ENCODE assay signal across 8 cellular contexts in the genomic region with DNA sequence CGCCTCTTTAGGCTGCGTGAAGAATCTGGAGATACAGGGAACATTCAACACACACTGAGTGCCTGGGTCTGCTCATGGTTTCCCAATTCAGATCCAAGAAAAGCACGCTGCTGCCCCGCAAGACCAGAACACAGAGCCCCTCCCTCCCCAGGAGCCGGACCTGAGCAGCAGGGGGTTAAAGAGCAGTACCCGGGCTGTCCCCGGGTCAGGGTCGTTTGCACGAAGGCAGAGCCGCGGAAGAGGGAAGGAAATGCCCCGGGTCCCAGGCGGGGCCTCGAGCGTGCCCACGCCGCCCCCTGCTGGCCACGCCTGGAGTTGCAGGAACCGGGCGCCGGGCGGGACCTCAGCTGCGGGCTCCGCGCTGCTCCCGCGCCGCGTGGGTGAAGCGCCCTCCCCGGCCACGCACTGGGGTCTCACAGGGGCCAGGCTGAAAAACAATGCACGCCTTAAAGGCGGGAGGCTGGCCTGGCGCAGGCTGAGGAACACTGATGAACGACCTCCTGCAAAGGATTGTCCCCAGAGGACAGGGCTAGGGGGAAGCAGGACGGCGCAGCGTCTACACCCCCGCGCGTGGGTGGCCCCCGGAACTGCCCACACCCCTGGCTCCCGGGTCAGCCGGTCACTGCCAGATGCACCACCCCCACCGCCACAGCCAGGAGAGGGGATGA. TPM values are rescaled to one million over a fixed set of nuclear protein-coding genes. Genes with fewer than 3 reads are reported as not detected.
DNase-seq lines count a peak whose midpoint lies in the region; ATAC-seq and TF ChIP-seq lines count a peak whose summit lies in the region.

No MANE protein-coding gene starts in this region.

- H3K9me3 Mint-ChIP-seq in T-helper 1 cell treated with Interleukin-12 subunit alpha and Interleukin-12 subunit beta and Interleukin-4 antibody, amounts not matched to agents 30 μg/mL and 1 μg/mL, for 36 hours: no peaks in the 10 kb centered on the region

- H3K36me3 ChIP-seq in adrenal gland (replicated peaks in 1 of 2): no peaks in the 10 kb centered on the region

- TF ChIP-seq POLR2A in adrenal gland (IDR thresholded peaks at IDR 0.05): no peak

- H3K27ac Mint-ChIP-seq in T-helper 1 cell treated with Interleukin-12 subunit alpha and Interleukin-12 subunit beta and Interleukin-4 antibody, amounts not matched to agents 30 μg/mL and 1 μg/mL, for 36 hours: no peak overlapping the region

- no peak for DNase-seq in GM12864 (ENCODE audit: low read depth)
- peak; percentile 83 for DNase-seq in HuH-7.5 (ENCODE audit: low spot score)
- peak in 6 of 7 donors; percentile 21 to 61 (median 50) for DNase-seq in adrenal gland
- peak; percentile 51 to 86 (median 86) for DNase-seq in right cardiac atrium
- DNase-seq in retinal pigment epithelial cell (ENCODE audit: low read depth): no peak
- no peak for DNase-seq in G401 (ENCODE audit: low spot score)

- H3K9me3 ChIP-seq in adrenal gland (replicated peaks in 1 of 3): no peaks in the 10 kb centered on the region
- no peaks in the 10 kb centered on the region for H3K9me3 ChIP-seq in right cardiac atrium (ENCODE audit: control insufficient read depth, low read length)

- TF ChIP-seq CTCF in GM12864 (IDR thresholded peaks at IDR 0.05; ENCODE audit: low read depth, low read length, missing control alignments) (peak; percentile 88), adrenal gland (IDR thresholded peaks at IDR 0.05) (peak; percentile 71 to 99 (median 90)), retinal pigment epithelial cell (conservative IDR thresholded peaks at IDR 0.05; ENCODE audit: low read depth, low read length) (peak; percentile 83)

- H3K4me1 ChIP-seq in adrenal gland (replicated peaks in 1 of 2) (peaks cover 0 to 9% of the 10 kb centered on the region in 2 donors), right cardiac atrium (ENCODE audit: control insufficient read depth, insufficient read depth, low read length) (no peaks in the 10 kb centered on the region)

- H3K4me3 Mint-ChIP-seq in T-helper 1 cell treated with Interleukin-12 subunit alpha and Interleukin-12 subunit beta and Interleukin-4 antibody, amounts not matched to agents 30 μg/mL and 1 μg/mL, for 36 hours: peak overlapping the region; percentile 19

- intact Hi-C loops in adrenal gland (cut with DNase I) (loop anchor here (5.0 to 10.0 kb wide), 2 partner anchors 525 to 527 kb away; no protein-coding TSS in a partner anchor), right cardiac atrium (cut with DNase I) (loop anchor here (2.0 to 10.0 kb wide), 2 partner anchors 525 kb away; no protein-coding TSS in a partner anchor)

- no peaks in the 10 kb centered on the region for H3K4me1 Mint-ChIP-seq in T-helper 1 cell treated with Interleukin-12 subunit alpha and Interleukin-12 subunit beta and Interleukin-4 antibody, amounts not matched to agents 30 μg/mL and 1 μg/mL, for 36 hours (ENCODE audit: low read depth)

- peak; percentile 73 to 85 for ATAC-seq in right cardiac atrium
- ATAC-seq in HG03469 (IDR thresholded peaks at IDR 0.05; ENCODE audit: unreplicated experiment): no peak

- in situ Hi-C loops in G401 (cut with HindIII; ENCODE audit: low sequenced_read_pairs): loop anchor here (25.0 kb wide), 1 partner anchor 567 kb away; a partner anchor contains a TSS

- no peaks in the 10 kb centered on the region for H3K27me3 ChIP-seq in adrenal gland
- H3K27me3 ChIP-seq in right cardiac atrium (ENCODE audit: control insufficient read depth, insufficient read depth): no peaks in the 10 kb centered on the region

- H3K4me3 ChIP-seq in GM12864 (ENCODE audit: low read depth, low read length) (no peak overlapping the region), adrenal gland (peak overlapping the region in 1 of 4 donors; percentile 41), right cardiac atrium (ENCODE audit: low read length) (peak overlapping the region; percentile 7), retinal pigment epithelial cell (ENCODE audit: low read length) (no peak overlapping the region)

- 1 to 3% (median 3%) methylated on average over 10 to 46 of the region's 46 CpGs for WGBS in adrenal gland, 4 donors
- 2% methylated on average over 46 of the region's 46 CpGs for WGBS in right cardiac atrium

- H3K36me3 Mint-ChIP-seq in T-helper 1 cell treated with Interleukin-12 subunit alpha and Interleukin-12 subunit beta and Interleukin-4 antibody, amounts not matched to agents 30 μg/mL and 1 μg/mL, for 36 hours (ENCODE audit: low read depth): no peaks in the 10 kb centered on the region

- peaks cover 28% of the 10 kb centered on the region for H3K27me3 Mint-ChIP-seq in T-helper 1 cell treated with Interleukin-12 subunit alpha and Interleukin-12 subunit beta and Interleukin-4 antibody, amounts not matched to agents 30 μg/mL and 1 μg/mL, for 36 hours (ENCODE audit: low read depth)

- H3K27ac ChIP-seq in adrenal gland (no peak overlapping the region), right cardiac atrium (ENCODE audit: low read length) (no peak overlapping the region)

RNA-seq across cellular contexts. Expression of a gene that starts 48.9 kb away (rescaled TPM):
- total RNA-seq in adrenal gland: not detected
- polyA plus RNA-seq in adrenal gland: not detected
- total RNA-seq in right cardiac atrium: not detected
- polyA plus RNA-seq in right cardiac atrium: not detected
- not detected in 2 replicates for total RNA-seq in G401 (2014; rRNA removed; shearing (Covaris generic))

Comparison
In these comparisons a context has a peak if more than half of its experiments do, and no peak if none do; other contexts are left out.
1. DNase-seq: peak in HuH-7.5 (single experiment), adrenal gland (6 of 7) and right cardiac atrium (3 of 3); none in GM12864 (single experiment), retinal pigment epithelial cell (single experiment) and G401 (single experiment).
2. Peak in every context shown above with its lines, with median percentiles within 50 percentile points of each other: CTCF ChIP-seq.